ENCODE assay signal across 33 cellular contexts in genomic region chr1:197392541-197392940, GRCh38.
"Had no signal": no experiment of that assay in that cellular context is flagged by ENCODE, and none has a peak within 500 bp of the region (broad histone marks: within the 10 kb centered on the region; RNA-seq: fewer than 3 reads in every experiment).

No MANE protein-coding gene starts in this region.

- DNase-seq: activated CD4-positive, alpha-beta T cell treated with anti-CD3 and anti-CD28 coated beads for 36 hours; activated CD4-positive, CD25-positive, alpha-beta regulatory T cell; activated CD8-positive, alpha-beta memory T cell treated with anti-CD3 and anti-CD28 coated beads, Interleukin-2, amount 10 ng/mL, durations not matched to agents 7 days and 5 days; activated CD8-positive, alpha-beta T cell treated with anti-CD3 and anti-CD28 coated beads, Interleukin-2, amount 10 ng/mL, durations not matched to agents 7 days and 5 days; activated naive CD4-positive, alpha-beta T cell treated with Interleukin-2 at 50 U/mL for 16 hours; activated T-cell treated with anti-CD3 and anti-CD28 coated beads, Interleukin-2, amount 50 U/mL, for 72 hours; adrenal gland; aorta; body of pancreas; effector memory CD4-positive, alpha-beta T cell; left cardiac atrium; left ventricle myocardium superior; mucosa of descending colon; nephron progenitor cell; ovary; sigmoid colon; small intestine; stimulated activated CD4-positive, alpha-beta T cell treated with anti-CD3 and anti-CD28 coated beads, Interleukin-1b, Interleukin-23, amount 100 ng/mL, for 48 hours; stimulated activated CD4-positive, alpha-beta T cell treated with anti-CD3 and anti-CD28 coated beads, Interleukin-4, amount 100 ng/mL, for 4 hours; stimulated activated CD8-positive, alpha-beta memory T cell treated with anti-CD3 and anti-CD28 coated beads, Interleukin-4, amount 100 ng/mL, for 48 hours; substantia nigra; thyroid gland; upper lobe of left lung had no signal

- H3K27me3 Mint-ChIP-seq: activated CD4-positive, alpha-beta T cell treated with anti-CD3 and anti-CD28 coated beads for 36 hours; activated naive CD8-positive, alpha-beta T cell; stimulated activated naive CD8-positive, alpha-beta T cell treated with anti-CD3 and anti-CD28 coated beads, Interleukin-15, amount 100 ng/mL, for 72 hours had no signal

- FAIRE-seq: colon, keratinocyte, small intestine had no signal

- H3K27ac Mint-ChIP-seq: activated CD8-positive, alpha-beta memory T cell treated with anti-CD3 and anti-CD28 coated beads, Interleukin-2, amount 10 ng/mL, durations not matched to agents 7 days and 5 days; activated CD8-positive, alpha-beta T cell treated with anti-CD3 and anti-CD28 coated beads, Interleukin-2, amount 10 ng/mL, durations not matched to agents 7 days and 5 days; nephron progenitor cell; progenitor cell of endocrine pancreas; stimulated activated memory B cell treated with anti-CD40 and anti-IgM and Interleukin-4, amounts not matched to agents 10 μg/mL and 1 μg/mL and 100 μg/mL, for 72 hours had no signal

- H3K27ac ChIP-seq: adrenal gland, body of pancreas, gastroesophageal sphincter, hepatocyte, neutrophil, ovary, sigmoid colon, upper lobe of left lung, vagina had no signal

- H2AFZ ChIP-seq: hepatocyte had no signal

- H3K4me3 Mint-ChIP-seq: activated CD4-positive, alpha-beta T cell treated with anti-CD3 and anti-CD28 coated beads for 36 hours; activated CD8-positive, alpha-beta memory T cell treated with anti-CD3 and anti-CD28 coated beads, Interleukin-2, amount 10 ng/mL, durations not matched to agents 7 days and 5 days; activated CD8-positive, alpha-beta T cell treated with anti-CD3 and anti-CD28 coated beads, Interleukin-2, amount 10 ng/mL, durations not matched to agents 7 days and 5 days; activated T-cell treated with anti-CD3 and anti-CD28 coated beads, Interleukin-2, amount 50 U/mL, for 72 hours; nephron progenitor cell; stimulated activated memory B cell treated with anti-CD40 and anti-IgM and Interleukin-4, amounts not matched to agents 10 μg/mL and 1 μg/mL and 100 μg/mL, for 72 hours; stimulated activated naive CD8-positive, alpha-beta T cell treated with anti-CD3 and anti-CD28 coated beads, Interleukin-15, amount 100 ng/mL, for 72 hours had no signal

- H3K79me2 ChIP-seq: hepatocyte had no signal

- H3K4me3 ChIP-seq: adrenal gland, body of pancreas, gastroesophageal sphincter, hepatocyte, mucosa of descending colon, ovary, sigmoid colon, thyroid gland, upper lobe of left lung, vagina had no signal

- ATAC-seq: activated CD8-positive, alpha-beta memory T cell treated with anti-CD3 and anti-CD28 coated beads, Interleukin-2, amount 10 ng/mL, durations not matched to agents 7 days and 5 days; body of pancreas; gastroesophageal sphincter; left cardiac atrium; left ventricle myocardium superior; mucosa of descending colon; stimulated activated memory B cell treated with anti-CD40 and anti-IgM and Interleukin-4, amounts not matched to agents 10 μg/mL and 1 μg/mL and 100 μg/mL, for 72 hours had no signal

- H3K27me3 ChIP-seq: adrenal gland, body of pancreas, gastroesophageal sphincter, hepatocyte, neutrophil, ovary, sigmoid colon, thyroid gland, upper lobe of left lung, vagina had no signal

- H3K36me3 Mint-ChIP-seq: activated CD8-positive, alpha-beta memory T cell treated with anti-CD3 and anti-CD28 coated beads, Interleukin-2, amount 10 ng/mL, durations not matched to agents 7 days and 5 days; activated naive CD8-positive, alpha-beta T cell; stimulated activated memory B cell treated with anti-CD40 and anti-IgM and Interleukin-4, amounts not matched to agents 10 μg/mL and 1 μg/mL and 100 μg/mL, for 72 hours had no signal

- H3K4me1 ChIP-seq: adrenal gland, body of pancreas, gastroesophageal sphincter, sigmoid colon, upper lobe of left lung, vagina had no signal

- H3K4me2 ChIP-seq: hepatocyte had no signal

- H3K4me1 Mint-ChIP-seq: nephron progenitor cell; stimulated activated memory B cell treated with anti-CD40 and anti-IgM and Interleukin-4, amounts not matched to agents 10 μg/mL and 1 μg/mL and 100 μg/mL, for 72 hours had no signal

- H3K36me3 ChIP-seq: adrenal gland, gastroesophageal sphincter, neutrophil, ovary, sigmoid colon, thyroid gland, upper lobe of left lung, vagina had no signal

- H3K9me3 Mint-ChIP-seq: activated T-cell treated with anti-CD3 and anti-CD28 coated beads, Interleukin-2, amount 50 U/mL, for 72 hours; nephron progenitor cell; stimulated activated memory B cell treated with anti-CD40 and anti-IgM and Interleukin-4, amounts not matched to agents 10 μg/mL and 1 μg/mL and 100 μg/mL, for 72 hours; stimulated activated naive CD8-positive, alpha-beta T cell treated with anti-CD3 and anti-CD28 coated beads, Interleukin-15, amount 100 ng/mL, for 72 hours had no signal

- H3K9me3 ChIP-seq: adrenal gland, body of pancreas, gastroesophageal sphincter, mucosa of descending colon, neutrophil, ovary, sigmoid colon, thyroid gland, upper lobe of left lung, vagina had no signal
